Comparison of ENCODE assay signal across 16 cellular contexts in the genomic region with DNA sequence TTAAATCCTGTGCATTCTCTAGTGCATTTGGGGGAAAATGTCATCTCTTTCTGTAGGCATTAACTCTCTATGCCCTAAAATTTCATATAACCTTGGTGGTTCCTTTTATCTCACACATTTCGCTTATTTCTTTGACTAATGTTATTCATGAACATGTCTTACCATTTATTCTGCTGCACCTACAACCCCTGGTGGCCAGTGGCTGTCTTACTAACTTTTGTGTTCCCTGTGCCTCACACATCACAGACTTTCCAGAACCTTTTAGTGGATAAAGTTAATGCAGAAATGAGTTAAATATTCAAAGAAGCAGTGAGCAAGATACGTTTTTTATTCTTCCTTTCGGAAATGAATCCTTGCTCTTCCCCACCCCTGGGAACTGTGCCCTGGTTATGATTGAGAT.
DNase-seq lines count a peak whose midpoint lies in the region; ATAC-seq, FAIRE-seq and TF ChIP-seq lines count a peak whose summit lies in the region.
"Had no signal": no experiment of that assay in that cellular context is flagged by ENCODE, and none has a peak within 500 bp of the region (broad histone marks: within the 10 kb centered on the region; RNA-seq: fewer than 3 reads in every experiment).

No MANE protein-coding gene starts in this region.

- H3K9me2 ChIP-seq in HCT116 (ENCODE audit: insufficient read depth), result no peaks in the 10 kb centered on the region

- TF ChIP-seq RAD21 in HCT116 (IDR thresholded peaks at IDR 0.05; ENCODE audit: low read depth), result no peak

- H4K20me1 ChIP-seq in HCT116 (ENCODE audit: insufficient read depth), result no peaks in the 10 kb centered on the region
- H4K20me1 ChIP-seq: BLaER1 had no signal

- H3K4me2 ChIP-seq in HCT116 (ENCODE audit: low read length), result no peak overlapping the region
- H3K4me2 ChIP-seq: BLaER1 had no signal

- no TSS peak for BruUV-seq in HCT116 (replicated peaks; lab: Mats Ljungman, UMichigan)

- H3K4me3 ChIP-seq in AG10803 (ENCODE audit: low read length), result no peak overlapping the region
- no peak overlapping the region for H3K4me3 ChIP-seq in HCT116 (replicated peaks in 1 of 2; ENCODE audit: low read depth in 1 of 2, low read length in 2 of 2)
- H3K4me3 ChIP-seq: adrenal gland, BLaER1 had no signal

- FAIRE-seq in GM19239 (lab: Jason Lieb, UNC) (no peak), frontal cortex (lab: Jason Lieb, UNC) (no peak)

- H3K9me3 Mint-ChIP-seq in activated CD8-positive, alpha-beta T cell treated with anti-CD3 and anti-CD28 coated beads for 36 hours, result no peaks in the 10 kb centered on the region
- H3K9me3 Mint-ChIP-seq: activated T-cell treated with anti-CD3 and anti-CD28 coated beads, Interleukin-2, amount 50 U/mL, for 4 hours; dendritic cell treated with granulocyte-macrophage colony-stimulating factor and Interleukin-4, amounts not matched to agents 40 ng/mL and 50 ng/mL, for 4 days had no signal

- no peaks in the 10 kb centered on the region; a peak in 1 of 4 replicates for H3K9me3 ChIP-seq in HCT116 (ENCODE audit: control insufficient read depth in 1 of 2, insufficient read depth in 1 of 2, low read depth in 1 of 2, low read length in 2 of 2)
- H3K9me3 ChIP-seq: adrenal gland had no signal

- H3K36me3 ChIP-seq in HCT116 (ENCODE audit: control insufficient read depth in 1 of 2, insufficient read depth in 2 of 2, low read length in 2 of 2), result no peaks in the 10 kb centered on the region
- H3K36me3 ChIP-seq: adrenal gland, BLaER1 had no signal

- intact Hi-C loops in HCT116 (cut with micrococcal nuclease), result no loop called here
- intact Hi-C loops in activated CD8-positive, alpha-beta T cell treated with anti-CD3 and anti-CD28 coated beads for 36 hours (cut with micrococcal nuclease), result no loop called here

- H3K79me2 ChIP-seq in HCT116 (ENCODE audit: insufficient read depth, low read length), result no peaks in the 10 kb centered on the region

- no peak overlapping the region for H3K9ac ChIP-seq in HCT116 (ENCODE audit: low read length)
- H3K9ac ChIP-seq: BLaER1 had no signal

- H3K4me1 Mint-ChIP-seq in activated CD8-positive, alpha-beta T cell treated with anti-CD3 and anti-CD28 coated beads for 36 hours (ENCODE audit: low read depth), result no peaks in the 10 kb centered on the region

- peaks cover 11% of the 10 kb centered on the region for H3K27me3 Mint-ChIP-seq in activated CD8-positive, alpha-beta T cell treated with anti-CD3 and anti-CD28 coated beads for 36 hours

- TF ChIP-seq POLR2A in HCT116 (IDR thresholded peaks at IDR 0.05; ENCODE audit: borderline replicate concordance, extremely low read depth, insufficient read depth, insufficient read length), result no peak

- no peak overlapping the region for H3K27ac ChIP-seq in HCT116 (ENCODE audit: low read depth, low read length)
- H3K27ac ChIP-seq: adrenal gland, BLaER1 had no signal

- H3K27me3 ChIP-seq in HCT116 (ENCODE audit: insufficient read depth, low read length), result no peaks in the 10 kb centered on the region; the same call in 1 of the 2 replicates
- H3K27me3 ChIP-seq: adrenal gland, BLaER1 had no signal

- DNase-seq in AG10803 (ENCODE audit: low read depth) (no peak), HCT116 (ENCODE audit: low read depth, low spot score) (no peak), iris pigment epithelial cell (ENCODE audit: low read depth) (peak; percentile 41), GM19239 (ENCODE audit: insufficient read length, low spot score) (no peak), NCI-H69 (lab: John Stamatoyannopoulos, UW) (no peak), frontal cortex (ENCODE audit: low spot score in 2 of 2) (no peak), activated gamma-delta T cell treated with Interleukin-2 at 50 U/mL for 16 hours (no peak)
- DNase-seq in activated CD8-positive, alpha-beta T cell treated with anti-CD3 and anti-CD28 coated beads for 36 hours, result peak; percentile 10
- DNase-seq: activated T-cell treated with anti-CD3 and anti-CD28 coated beads, Interleukin-2, amount 50 U/mL, for 4 hours; adrenal gland; foreskin melanocyte; islet precursor cell; stimulated activated naive CD4-positive, alpha-beta T cell treated with Interleukin-2 at 50 U/mL for 16 hours had no signal

- RAD21 ChIA-PET in HCT116 (lab: Charles Lee; ENCODE audit: low non-redundant PET in 1 of 2, low total read pairs in 2 of 2, uncharacterized antibody in 2 of 2, unreplicated experiment in 2 of 2), result no interaction called here

- H3K4me3 Mint-ChIP-seq in activated CD8-positive, alpha-beta T cell treated with anti-CD3 and anti-CD28 coated beads for 36 hours, result no peak overlapping the region
- H3K4me3 Mint-ChIP-seq: activated T-cell treated with anti-CD3 and anti-CD28 coated beads, Interleukin-2, amount 50 U/mL, for 4 hours; dendritic cell treated with granulocyte-macrophage colony-stimulating factor and Interleukin-4, amounts not matched to agents 40 ng/mL and 50 ng/mL, for 4 days had no signal

- ATAC-seq in HCT116, result no peak
- no peak for ATAC-seq in activated CD8-positive, alpha-beta T cell treated with anti-CD3 and anti-CD28 coated beads for 36 hours
- ATAC-seq: activated CD4-positive, CD25-positive, alpha-beta regulatory T cell treated with anti-CD3 and anti-CD28 coated beads, Interleukin-2, amount 50 U/mL, for 24 hours; activated T-cell treated with anti-CD3 and anti-CD28 coated beads, Interleukin-2, amount 50 U/mL, for 4 hours had no signal

- no peaks in the 10 kb centered on the region for H3K4me1 ChIP-seq in HCT116 (ENCODE audit: control insufficient read depth in 1 of 2, insufficient read depth in 2 of 2, low read length in 2 of 2)
- H3K4me1 ChIP-seq: adrenal gland had no signal

- POLR2A ChIA-PET in HCT116 (lab: Charles Lee), result no interaction called here
- POLR2A ChIA-PET in activated CD8-positive, alpha-beta T cell treated with anti-CD3 and anti-CD28 coated beads for 36 hours (lab: Charles Lee), result no interaction called here

- no peak overlapping the region for H3K27ac Mint-ChIP-seq in activated CD8-positive, alpha-beta T cell treated with anti-CD3 and anti-CD28 coated beads for 36 hours
- H3K27ac Mint-ChIP-seq: dendritic cell treated with granulocyte-macrophage colony-stimulating factor and Interleukin-4, amounts not matched to agents 40 ng/mL and 50 ng/mL, for 4 days had no signal

- H3K36me3 Mint-ChIP-seq in activated CD8-positive, alpha-beta T cell treated with anti-CD3 and anti-CD28 coated beads for 36 hours (ENCODE audit: low read depth), result no peaks in the 10 kb centered on the region

- CTCF ChIA-PET in HCT116 (lab: Charles Lee), result no interaction called here
- CTCF ChIA-PET in activated CD8-positive, alpha-beta T cell treated with anti-CD3 and anti-CD28 coated beads for 36 hours (lab: Charles Lee), result no interaction called here

- no peak overlapping the region for H2AFZ ChIP-seq in HCT116 (ENCODE audit: low read depth, low read length, poor library complexity, severe bottlenecking)

- TF ChIP-seq CTCF in AG10803 (conservative IDR thresholded peaks at IDR 0.05; ENCODE audit: low read length), result peak; percentile 53
- TF ChIP-seq CTCF in HCT116 (IDR thresholded peaks at IDR 0.05 in 2 of 3, conservative IDR thresholded peaks at IDR 0.05 in 1 of 3; ENCODE audit: borderline replicate concordance in 1 of 3, insufficient read depth in 1 of 3, low read depth in 2 of 3, low read length in 2 of 3), result peak; percentile 4 to 39 (median 37); a peak in 3 of 6 replicates
- no peak for TF ChIP-seq CTCF in activated CD8-positive, alpha-beta T cell treated with anti-CD3 and anti-CD28 coated beads for 36 hours (IDR thresholded peaks at IDR 0.05)

TF ChIP-seq in HCT116, 20 proteins besides CTCF, POLR2A, EP300 and RAD21:
- no peak for TF ChIP-seq EZH2 (IDR thresholded peaks at IDR 0.05)
- no peak for TF ChIP-seq EGR1 (IDR thresholded peaks at IDR 0.05; ENCODE audit: low read depth)
- no peak for TF ChIP-seq CBX3 (IDR thresholded peaks at IDR 0.05; ENCODE audit: low read depth)

Comparison
In these comparisons a context has a peak if more than half of its experiments do, and no peak if none do; other contexts are left out.
1. DNase-seq: peak in activated CD8-positive, alpha-beta T cell treated with anti-CD3 and anti-CD28 coated beads for 36 hours (single experiment) and iris pigment epithelial cell (single experiment); none in AG10803 (single experiment), HCT116 (single experiment), GM19239 (single experiment), NCI-H69 (single experiment), frontal cortex (0 of 2) and activated gamma-delta T cell treated with Interleukin-2 at 50 U/mL for 16 hours (single experiment).